8 cellular contexts compared by ENCODE assay signal in genomic region chr19:4638828-4639530, GRCh38. TPM values are rescaled to one million over a fixed set of nuclear protein-coding genes. Genes with fewer than 3 reads are reported as not detected.
DNase-seq lines count a peak whose midpoint lies in the region; ATAC-seq and TF ChIP-seq lines count a peak whose summit lies in the region.

TNFAIP8L1 (plus strand) TSS chr19:4639516; CDS start chr19:4651870, 12,354 bp downstream.

- peaks cover 8% of the 10 kb centered on the region for H3K79me2 ChIP-seq in DOHH2 (ENCODE audit: control insufficient read depth, low read length)

- H3K36me3 Mint-ChIP-seq in activated T-helper 2 cell treated with anti-CD3 and anti-CD28 coated beads, Interferon-gamma antibody, Interleukin-2, Interleukin-4, amounts not matched to agents 10 μg/mL and 5 μg/mL and 100 μg/mL, durations not matched to agents 14 hours and 24 hours and 36 hours (ENCODE audit: low read depth) = no peaks in the 10 kb centered on the region
- no peaks in the 10 kb centered on the region for H3K36me3 Mint-ChIP-seq in natural killer cell treated with Interleukin-12 subunit alpha and Interleukin-12 subunit beta and Interleukin-15 and Interleukin-18, amount 100 ng/mL, for 72 hours

- H3K4me2 ChIP-seq in DOHH2 (ENCODE audit: low read length) = peak within 1 kb of the TSS; percentile 100

- H3K4me3 ChIP-seq in DOHH2 (ENCODE audit: low read length) (peak within 1 kb of the TSS; percentile 97), RWPE2 (ENCODE audit: severe bottlenecking) (peak within 1 kb of the TSS; percentile 52)

- H3K4me1 ChIP-seq in DOHH2 (ENCODE audit: control insufficient read depth, low read length) (peaks cover 27% of the 10 kb centered on the region), RWPE2 (ENCODE audit: insufficient read depth, poor library complexity, severe bottlenecking) (no peaks in the 10 kb centered on the region)

- no peaks in the 10 kb centered on the region for H4K20me1 ChIP-seq in DOHH2 (ENCODE audit: control insufficient read depth, insufficient read depth, low read depth, low read length)

- no peaks in the 10 kb centered on the region for H3K9me3 Mint-ChIP-seq in activated T-helper 2 cell treated with anti-CD3 and anti-CD28 coated beads, Interferon-gamma antibody, Interleukin-2, Interleukin-4, amounts not matched to agents 10 μg/mL and 5 μg/mL and 100 μg/mL, durations not matched to agents 14 hours and 24 hours and 36 hours
- no peaks in the 10 kb centered on the region for H3K9me3 Mint-ChIP-seq in natural killer cell treated with Interleukin-12 subunit alpha and Interleukin-12 subunit beta and Interleukin-15 and Interleukin-18, amount 100 ng/mL, for 72 hours

- H3K27me3 ChIP-seq in DOHH2 (ENCODE audit: control insufficient read depth, low read length) = peaks cover 3% of the 10 kb centered on the region; the same call in 1 of the 2 replicates
- H3K27me3 ChIP-seq in RWPE2 (ENCODE audit: insufficient read depth, poor library complexity, severe bottlenecking) = no peaks in the 10 kb centered on the region

- peak within 1 kb of the TSS; percentile 98 for H3K27ac Mint-ChIP-seq in activated T-helper 2 cell treated with anti-CD3 and anti-CD28 coated beads, Interferon-gamma antibody, Interleukin-2, Interleukin-4, amounts not matched to agents 10 μg/mL and 5 μg/mL and 100 μg/mL, durations not matched to agents 14 hours and 24 hours and 36 hours
- peak within 1 kb of the TSS; percentile 95 to 99 for H3K27ac Mint-ChIP-seq in natural killer cell treated with Interleukin-12 subunit alpha and Interleukin-12 subunit beta and Interleukin-15 and Interleukin-18, amount 100 ng/mL, for 72 hours

- no peaks in the 10 kb centered on the region for H3K27me3 Mint-ChIP-seq in activated T-helper 2 cell treated with anti-CD3 and anti-CD28 coated beads, Interferon-gamma antibody, Interleukin-2, Interleukin-4, amounts not matched to agents 10 μg/mL and 5 μg/mL and 100 μg/mL, durations not matched to agents 14 hours and 24 hours and 36 hours (ENCODE audit: low read depth)
- H3K27me3 Mint-ChIP-seq in natural killer cell treated with Interleukin-12 subunit alpha and Interleukin-12 subunit beta and Interleukin-15 and Interleukin-18, amount 100 ng/mL, for 72 hours = no peaks in the 10 kb centered on the region

- no peaks in the 10 kb centered on the region for H3K9me3 ChIP-seq in DOHH2 (ENCODE audit: control insufficient read depth, insufficient read depth, low read length)
- no peaks in the 10 kb centered on the region for H3K9me3 ChIP-seq in RWPE2 (ENCODE audit: severe bottlenecking)

- H3K9me2 ChIP-seq in DOHH2 (replicated peaks; ENCODE audit: control insufficient read depth, low read length) = no peaks in the 10 kb centered on the region

- DNase-seq in H4 (ENCODE audit: low spot score) (peak; percentile 88), LoVo (ENCODE audit: low spot score) (peak; percentile 97), RWPE2 (ENCODE audit: low spot score) (peak; percentile 94), fibroblast of peridontal ligament (ENCODE audit: extremely low read depth) (peak; percentile 89)
- DNase-seq in activated T-helper 2 cell treated with anti-CD3 and anti-CD28 coated beads, Interferon-gamma antibody, Interleukin-2, Interleukin-4, amounts not matched to agents 10 μg/mL and 5 μg/mL and 100 μg/mL, durations not matched to agents 14 hours and 24 hours and 36 hours (ENCODE audit: low spot score) = peak; percentile 96
- DNase-seq in natural killer cell treated with Interleukin-12 subunit alpha and Interleukin-12 subunit beta and Interleukin-15 and Interleukin-18, amount 100 ng/mL, for 72 hours (ENCODE audit: low spot score) = peak; percentile 99
- peak; percentile 97 to 99 (median 98) for DNase-seq in stimulated activated naive CD4-positive, alpha-beta T cell (lab: John Stamatoyannopoulos, UW)

- peaks cover 27% of the 10 kb centered on the region for H3K4me1 Mint-ChIP-seq in activated T-helper 2 cell treated with anti-CD3 and anti-CD28 coated beads, Interferon-gamma antibody, Interleukin-2, Interleukin-4, amounts not matched to agents 10 μg/mL and 5 μg/mL and 100 μg/mL, durations not matched to agents 14 hours and 24 hours and 36 hours (ENCODE audit: low read depth)
- peaks cover 19% of the 10 kb centered on the region in 2 donors for H3K4me1 Mint-ChIP-seq in natural killer cell treated with Interleukin-12 subunit alpha and Interleukin-12 subunit beta and Interleukin-15 and Interleukin-18, amount 100 ng/mL, for 72 hours (ENCODE audit: low read depth in 2 of 2)

- TF ChIP-seq CTCF in DOHH2 (IDR thresholded peaks at IDR 0.05; ENCODE audit: low read depth, low read length, poor library complexity, severe bottlenecking) (no peak), RWPE2 (IDR thresholded peaks at IDR 0.05; ENCODE audit: poor library complexity, severe bottlenecking) (no peak)

- H3K27ac ChIP-seq in DOHH2 (ENCODE audit: low read depth, low read length) (peak within 1 kb of the TSS; percentile 57), RWPE2 (ENCODE audit: poor library complexity, severe bottlenecking) (peak within 1 kb of the TSS; percentile 11)

- peaks cover 2% of the 10 kb centered on the region; the same call in 1 of the 2 replicates for H3F3A ChIP-seq in DOHH2 (ENCODE audit: control insufficient read depth, insufficient read depth)

- intact Hi-C loops in activated T-helper 2 cell treated with anti-CD3 and anti-CD28 coated beads, Interferon-gamma antibody, Interleukin-2, Interleukin-4, amounts not matched to agents 10 μg/mL and 5 μg/mL and 100 μg/mL, durations not matched to agents 14 hours and 24 hours and 36 hours (cut with micrococcal nuclease) = loop anchor here (5.0 kb wide), 1 partner anchor 82 kb away; the partner anchor contains the start of gene SEMA6B

- peak; percentile 66 for ATAC-seq in RWPE2 (ENCODE audit: low read depth)
- peak; percentile 97 to 98 for ATAC-seq in natural killer cell treated with Interleukin-12 subunit alpha and Interleukin-12 subunit beta and Interleukin-15 and Interleukin-18, amount 100 ng/mL, for 72 hours

- H3K36me3 ChIP-seq in DOHH2 (ENCODE audit: control insufficient read depth, low read length) (no peaks in the 10 kb centered on the region), RWPE2 (ENCODE audit: low read depth) (no peaks in the 10 kb centered on the region)

- H3K4me3 Mint-ChIP-seq in activated T-helper 2 cell treated with anti-CD3 and anti-CD28 coated beads, Interferon-gamma antibody, Interleukin-2, Interleukin-4, amounts not matched to agents 10 μg/mL and 5 μg/mL and 100 μg/mL, durations not matched to agents 14 hours and 24 hours and 36 hours (ENCODE audit: low read depth) = peak within 1 kb of the TSS; percentile 100
- H3K4me3 Mint-ChIP-seq in natural killer cell treated with Interleukin-12 subunit alpha and Interleukin-12 subunit beta and Interleukin-15 and Interleukin-18, amount 100 ng/mL, for 72 hours = peak within 1 kb of the TSS; percentile 99

RNA-seq across cellular contexts. Expression of gene TNFAIP8L1, which starts in this region (rescaled TPM):
- 2.7 and 2.8 TPM in 2 replicates for total RNA-seq in H4 (2014; rRNA removed; shearing (Covaris generic))
- total RNA-seq in activated T-helper 2 cell treated with anti-CD3 and anti-CD28 coated beads, Interferon-gamma antibody, Interleukin-2, Interleukin-4, amounts not matched to agents 10 μg/mL and 5 μg/mL and 100 μg/mL, durations not matched to agents 14 hours and 24 hours and 36 hours = 16.1 and 16.9 TPM in 2 replicates
- 10 to 100 TPM in 1 of 2 donors, 1 to 10 TPM in 1; 8.3 to 10.3 TPM for total RNA-seq in natural killer cell treated with Interleukin-12 subunit alpha and Interleukin-12 subunit beta and Interleukin-15 and Interleukin-18, amount 100 ng/mL, for 72 hours

Comparison
In these comparisons a context has a peak if more than half of its experiments do, and no peak if none do; other contexts are left out.
1. Peak in every context shown above with its lines: DNase-seq, ATAC-seq, H3K4me3 ChIP-seq and H3K27ac ChIP-seq.